Comparison of ENCODE assay signal across 19 cellular contexts in the genomic region with DNA sequence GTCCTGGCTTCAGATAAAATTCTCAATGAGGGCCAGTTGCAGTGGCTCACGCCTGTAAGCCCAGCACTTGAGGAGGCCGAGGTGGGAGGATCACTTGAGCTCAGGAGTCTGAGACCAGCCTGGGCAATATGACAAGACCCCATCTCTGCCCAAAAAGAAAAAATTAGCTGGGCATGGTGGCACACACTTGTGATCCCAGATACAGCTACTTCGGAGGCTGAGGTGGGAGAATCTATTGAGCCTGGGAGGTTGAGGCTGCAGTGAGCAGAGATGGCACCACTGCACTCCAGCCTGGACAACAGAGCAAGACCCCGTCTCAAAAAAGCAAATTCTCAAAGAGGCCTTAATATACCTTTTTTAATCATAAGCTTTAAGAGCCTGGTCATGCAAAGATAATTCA.
DNase-seq lines count a peak whose midpoint lies in the region; ATAC-seq and TF ChIP-seq lines count a peak whose summit lies in the region.
"Had no signal": no experiment of that assay in that cellular context is flagged by ENCODE, and none has a peak within 500 bp of the region (broad histone marks: within the 10 kb centered on the region; RNA-seq: fewer than 3 reads in every experiment).

No MANE protein-coding gene starts in this region.

- H3K27ac ChIP-seq in right atrium auricular region (peak overlapping the region; percentile 14 to 23), heart left ventricle (peak overlapping the region in 4 of 12 donors; percentile 22 to 50 (median 39)), rectal smooth muscle tissue (ENCODE audit: low read depth, low read length) (peak overlapping the region; percentile 61), upper lobe of right lung (no peak overlapping the region)
- H3K27ac ChIP-seq: HL-60 had no signal

- H3K36me3 ChIP-seq in right atrium auricular region (no peaks in the 10 kb centered on the region), heart left ventricle (no peaks in the 10 kb centered on the region), rectal smooth muscle tissue (ENCODE audit: control insufficient read depth, insufficient read depth, low read length) (no peaks in the 10 kb centered on the region), upper lobe of right lung (no peaks in the 10 kb centered on the region)
- H3K36me3 ChIP-seq: HAP-1 had no signal

- peak overlapping the region; percentile 72; the same call in 1 of the 2 replicates for H3K27ac Mint-ChIP-seq in WTC11
- H3K27ac Mint-ChIP-seq: CD4-positive, CD25-positive, alpha-beta regulatory T cell had no signal

- H3K4me3 ChIP-seq in right atrium auricular region (no peak overlapping the region), heart left ventricle (no peak overlapping the region), rectal smooth muscle tissue (ENCODE audit: low read length) (no peak overlapping the region), upper lobe of right lung (no peak overlapping the region)
- H3K4me3 ChIP-seq: BLaER1 treated with 17β-estradiol and CSF1 and Interleukin-3, amounts not matched to agents 10 nM and 100 nM; GM12878; GM23338; HAP-1; K562 had no signal

- TF ChIP-seq CTCF in right atrium auricular region (IDR thresholded peaks at IDR 0.05): no peak
- TF ChIP-seq CTCF in heart left ventricle (IDR thresholded peaks at IDR 0.05): no peak
- TF ChIP-seq CTCF in WTC11 (IDR thresholded peaks at IDR 0.05): no peak
- no peak for TF ChIP-seq CTCF in upper lobe of right lung (IDR thresholded peaks at IDR 0.05)

- H3K27me3 Mint-ChIP-seq in WTC11 (ENCODE audit: low read depth): no peaks in the 10 kb centered on the region
- H3K27me3 Mint-ChIP-seq: CD4-positive, CD25-positive, alpha-beta regulatory T cell had no signal

- no peak overlapping the region for H3K9ac ChIP-seq in rectal smooth muscle tissue (ENCODE audit: low read length)
- H3K9ac ChIP-seq: BLaER1 treated with 17β-estradiol and CSF1 and Interleukin-3, amounts not matched to agents 10 nM and 100 nM had no signal

- POLR2A ChIA-PET in WTC11 (lab: Charles Lee): no interaction called here

- ATAC-seq in heart left ventricle (no peak), WTC11 (no peak), upper lobe of right lung (no peak), HG02970 (IDR thresholded peaks at IDR 0.05; ENCODE audit: low FRiP score, unreplicated experiment) (no peak), GM19351 (IDR thresholded peaks at IDR 0.05; ENCODE audit: unreplicated experiment) (no peak)
- ATAC-seq: GM12878, GM23338, K562 had no signal

- CTCF ChIA-PET in WTC11 (lab: Charles Lee): no interaction called here

- 0 out of 2 replicates have a peak, but pooled peaks cover 2% of the 10 kb centered on the region for H3K36me3 Mint-ChIP-seq in WTC11

- 92 to 99% (median 98%) methylated on average over 4 of the region's 4 CpGs for WGBS in heart left ventricle, 4 donors

- no peaks in the 10 kb centered on the region for H3K9me3 Mint-ChIP-seq in WTC11
- H3K9me3 Mint-ChIP-seq: CD4-positive, CD25-positive, alpha-beta regulatory T cell; GM23338; HFFc6 had no signal

- no peak for TF ChIP-seq POLR2A in heart left ventricle (IDR thresholded peaks at IDR 0.05)

- no peaks in the 10 kb centered on the region for H3K9me3 ChIP-seq in right atrium auricular region
- H3K9me3 ChIP-seq in heart left ventricle: no peaks in the 10 kb centered on the region
- H3K9me3 ChIP-seq in upper lobe of right lung: no peaks in the 10 kb centered on the region
- H3K9me3 ChIP-seq: BLaER1 treated with 17β-estradiol and CSF1 and Interleukin-3, amounts not matched to agents 10 nM and 100 nM; HAP-1 had no signal

- intact Hi-C loops in heart left ventricle (cut with DNase I): no loop called here
- intact Hi-C loops in upper lobe of right lung (cut with DNase I): no loop called here

- peaks cover 50% of the 10 kb centered on the region for H3K4me1 Mint-ChIP-seq in WTC11

- H3K27me3 ChIP-seq in right atrium auricular region (no peaks in the 10 kb centered on the region), heart left ventricle (no peaks in the 10 kb centered on the region), rectal smooth muscle tissue (ENCODE audit: control insufficient read depth, insufficient read depth, low read length) (no peaks in the 10 kb centered on the region), upper lobe of right lung (no peaks in the 10 kb centered on the region)
- H3K27me3 ChIP-seq: BLaER1 treated with 17β-estradiol and CSF1 and Interleukin-3, amounts not matched to agents 10 nM and 100 nM had no signal

- no peak for DNase-seq in right atrium auricular region (ENCODE audit: low spot score)
- DNase-seq in heart left ventricle: no peak
- DNase-seq in WTC11 (ENCODE audit: low spot score): no peak
- no peak for DNase-seq in upper lobe of right lung
- DNase-seq: 8988T; AML-193; Calu3; CD4-positive, CD25-positive, alpha-beta regulatory T cell; DMS 273 treated with DMSO at 0.1 percent for 48 hours; HFFc6 had no signal

- H3K4me1 ChIP-seq in right atrium auricular region: peaks cover 0 to 19% of the 10 kb centered on the region in 2 donors
- H3K4me1 ChIP-seq in heart left ventricle: peaks cover 0 to 44% (median 13%) of the 10 kb centered on the region in 12 donors
- peaks cover 22% of the 10 kb centered on the region for H3K4me1 ChIP-seq in rectal smooth muscle tissue (ENCODE audit: control insufficient read depth, insufficient read depth, low read length)
- H3K4me1 ChIP-seq in upper lobe of right lung: no peaks in the 10 kb centered on the region

- no peak overlapping the region for H3K4me3 Mint-ChIP-seq in WTC11
- H3K4me3 Mint-ChIP-seq: CD4-positive, CD25-positive, alpha-beta regulatory T cell; GM23338; HFFc6 had no signal

TF ChIP-seq in WTC11, 78 proteins besides CTCF, POLR2A, EP300 and RAD21:
- peak; percentile 81 for TF ChIP-seq ZNF121 (CRISPR knock-in tag; IDR thresholded peaks at IDR 0.05)
- no peak for TF ChIP-seq ZNF219 (CRISPR knock-in tag; IDR thresholded peaks at IDR 0.05; ENCODE audit: borderline replicate concordance)
TF ChIP-seq in WTC11: peak in this region for 1.
